ENCODE assay signal across 1 cellular context in the genomic region with DNA sequence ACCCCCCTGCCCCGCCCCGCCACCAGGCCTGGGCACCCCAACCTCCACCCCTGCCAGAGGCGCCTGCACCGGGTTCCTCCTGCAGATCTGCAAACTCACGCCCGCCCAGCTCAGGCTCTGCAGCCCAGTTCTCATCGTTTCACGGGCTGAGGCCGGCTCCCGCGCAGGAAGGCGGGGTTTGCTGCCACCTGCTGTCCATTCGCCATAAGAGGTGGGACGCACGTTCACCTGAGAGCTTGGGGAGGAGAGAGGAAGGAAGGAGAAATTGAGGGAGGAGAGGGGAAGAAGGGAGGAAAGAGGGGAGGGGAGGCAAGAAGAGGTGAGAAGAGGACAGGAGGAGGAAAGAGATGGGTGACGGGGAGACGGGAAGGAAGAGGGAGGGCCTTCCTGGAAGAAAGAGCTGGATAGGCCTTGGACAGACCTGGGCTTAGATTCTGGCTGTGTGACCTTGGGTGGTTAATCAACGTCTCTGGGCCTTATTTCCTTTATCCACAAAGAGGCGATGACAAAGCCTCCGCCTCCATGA.
A peak's percentile ranks its signal among the peaks of the same experiment; 100 is the strongest.
TF ChIP-seq lines count a peak whose summit lies in the region.

No MANE protein-coding gene starts in this region.

TF ChIP-seq in HepG2, 621 proteins besides CTCF, POLR2A, EP300 and RAD21 (continued from another document):
- TF ChIP-seq ZNF101 (CRISPR knock-in tag; IDR thresholded peaks at IDR 0.05; ENCODE audit: borderline replicate concordance, low read depth) (no peak), MIER2 (CRISPR knock-in tag; IDR thresholded peaks at IDR 0.05) (peak; percentile 79; the same call in 1 of the 2 replicates), PCBP2 (optimal IDR thresholded peaks at IDR 0.05; ENCODE audit: low read depth, low read length, poor library complexity, severe bottlenecking) (peak; percentile 86), SIX1 (CRISPR knock-in tag; IDR thresholded peaks at IDR 0.05; ENCODE audit: borderline replicate concordance) (no peak), AGO1 (IDR thresholded peaks at IDR 0.05; ENCODE audit: low read depth, low read length, poor library complexity, severe bottlenecking) (no peak), NR2F6 (IDR thresholded peaks at IDR 0.05) (no peak), NR2F6 (CRISPR knock-in tag; IDR thresholded peaks at IDR 0.05) (peak; percentile 37; the same call in 1 of the 2 replicates), ZBTB8A (CRISPR knock-in tag; IDR thresholded peaks at IDR 0.05; ENCODE audit: borderline replicate concordance, low read depth) (no peak), PCBP1 (IDR thresholded peaks at IDR 0.05; ENCODE audit: borderline replicate concordance, low read depth, low read length) (0 out of 2 replicates have a peak, but pooled peaks have one; percentile 64), SALL1 (CRISPR knock-in tag; IDR thresholded peaks at IDR 0.05) (peak; percentile 44; the same call in 1 of the 2 replicates), ZFX (CRISPR knock-in tag; IDR thresholded peaks at IDR 0.05; ENCODE audit: low read depth) (peak; percentile 45; the same call in 1 of the 2 replicates), FOXA3 (CRISPR knock-in tag; IDR thresholded peaks at IDR 0.05) (0 out of 2 replicates have a peak, but pooled peaks have one; percentile 16), ZSCAN25 (CRISPR knock-in tag; IDR thresholded peaks at IDR 0.05) (peak; percentile 57; the same call in 1 of the 2 replicates), ASH2L (IDR thresholded peaks at IDR 0.05; ENCODE audit: insufficient read length, low read depth, low read length) (no peak), GABPB1 (CRISPR knock-in tag; IDR thresholded peaks at IDR 0.05) (peak; percentile 33; the same call in 1 of the 2 replicates), SAFB2 (CRISPR knock-in tag; IDR thresholded peaks at IDR 0.05; ENCODE audit: borderline replicate concordance, low read depth) (no peak), ZKSCAN5 (CRISPR knock-in tag; IDR thresholded peaks at IDR 0.05) (0 out of 2 replicates have a peak, but pooled peaks have one; percentile 60), PITX1 (CRISPR knock-in tag; IDR thresholded peaks at IDR 0.05) (peak; percentile 35; the same call in 1 of the 2 replicates), KDM2A (CRISPR knock-in tag; IDR thresholded peaks at IDR 0.05; ENCODE audit: borderline replicate concordance, low read depth) (peak; percentile 82; the same call in 1 of the 2 replicates), STAG1 (CRISPR knock-in tag; IDR thresholded peaks at IDR 0.05) (peak; percentile 98), RXRB (CRISPR knock-in tag; IDR thresholded peaks at IDR 0.05; ENCODE audit: borderline replicate concordance) (peak; percentile 36; the same call in 1 of the 2 replicates), MBNL3 (CRISPR knock-in tag; conservative IDR thresholded peaks at IDR 0.05) (no peak), SP1 (IDR thresholded peaks at IDR 0.05) (no peak), SP1 (CRISPR knock-in tag; IDR thresholded peaks at IDR 0.05) (0 out of 2 replicates have a peak, but pooled peaks have one; percentile 22), IKZF4 (CRISPR knock-in tag; IDR thresholded peaks at IDR 0.05; ENCODE audit: borderline replicate concordance, low read depth, not compliant biosample characterization) (peak; percentile 46)
- TF ChIP-seq, protein P1, sequence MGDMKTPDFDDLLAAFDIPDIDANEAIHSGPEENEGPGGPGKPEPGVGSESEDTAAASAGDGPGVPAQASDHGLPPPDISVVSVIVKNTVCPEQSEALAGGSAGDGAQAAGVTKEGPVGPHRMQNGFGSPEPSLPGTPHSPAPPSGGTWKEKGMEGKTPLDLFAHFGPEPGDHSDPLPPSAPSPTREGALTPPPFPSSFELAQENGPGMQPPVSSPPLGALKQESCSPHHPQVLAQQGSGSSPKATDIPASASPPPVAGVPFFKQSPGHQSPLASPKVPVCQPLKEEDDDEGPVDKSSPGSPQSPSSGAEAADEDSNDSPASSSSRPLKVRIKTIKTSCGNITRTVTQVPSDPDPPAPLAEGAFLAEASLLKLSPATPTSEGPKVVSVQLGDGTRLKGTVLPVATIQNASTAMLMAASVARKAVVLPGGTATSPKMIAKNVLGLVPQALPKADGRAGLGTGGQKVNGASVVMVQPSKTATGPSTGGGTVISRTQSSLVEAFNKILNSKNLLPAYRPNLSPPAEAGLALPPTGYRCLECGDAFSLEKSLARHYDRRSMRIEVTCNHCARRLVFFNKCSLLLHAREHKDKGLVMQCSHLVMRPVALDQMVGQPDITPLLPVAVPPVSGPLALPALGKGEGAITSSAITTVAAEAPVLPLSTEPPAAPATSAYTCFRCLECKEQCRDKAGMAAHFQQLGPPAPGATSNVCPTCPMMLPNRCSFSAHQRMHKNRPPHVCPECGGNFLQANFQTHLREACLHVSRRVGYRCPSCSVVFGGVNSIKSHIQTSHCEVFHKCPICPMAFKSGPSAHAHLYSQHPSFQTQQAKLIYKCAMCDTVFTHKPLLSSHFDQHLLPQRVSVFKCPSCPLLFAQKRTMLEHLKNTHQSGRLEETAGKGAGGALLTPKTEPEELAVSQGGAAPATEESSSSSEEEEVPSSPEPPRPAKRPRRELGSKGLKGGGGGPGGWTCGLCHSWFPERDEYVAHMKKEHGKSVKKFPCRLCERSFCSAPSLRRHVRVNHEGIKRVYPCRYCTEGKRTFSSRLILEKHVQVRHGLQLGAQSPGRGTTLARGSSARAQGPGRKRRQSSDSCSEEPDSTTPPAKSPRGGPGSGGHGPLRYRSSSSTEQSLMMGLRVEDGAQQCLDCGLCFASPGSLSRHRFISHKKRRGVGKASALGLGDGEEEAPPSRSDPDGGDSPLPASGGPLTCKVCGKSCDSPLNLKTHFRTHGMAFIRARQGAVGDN (CRISPR knock-in tag; IDR thresholded peaks at IDR 0.05) = peak; percentile 66
- TF ChIP-seq, protein P2, sequence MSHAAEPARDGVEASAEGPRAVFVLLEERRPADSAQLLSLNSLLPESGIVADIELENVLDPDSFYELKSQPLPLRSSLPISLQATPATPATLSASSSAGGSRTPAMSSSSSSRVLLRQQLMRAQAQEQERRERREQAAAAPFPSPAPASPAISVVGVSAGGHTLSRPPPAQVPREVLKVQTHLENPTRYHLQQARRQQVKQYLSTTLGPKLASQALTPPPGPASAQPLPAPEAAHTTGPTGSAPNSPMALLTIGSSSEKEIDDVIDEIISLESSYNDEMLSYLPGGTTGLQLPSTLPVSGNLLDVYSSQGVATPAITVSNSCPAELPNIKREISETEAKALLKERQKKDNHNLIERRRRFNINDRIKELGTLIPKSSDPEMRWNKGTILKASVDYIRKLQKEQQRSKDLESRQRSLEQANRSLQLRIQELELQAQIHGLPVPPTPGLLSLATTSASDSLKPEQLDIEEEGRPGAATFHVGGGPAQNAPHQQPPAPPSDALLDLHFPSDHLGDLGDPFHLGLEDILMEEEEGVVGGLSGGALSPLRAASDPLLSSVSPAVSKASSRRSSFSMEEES (CRISPR knock-in tag; IDR thresholded peaks at IDR 0.05) = no peak
